Comparison of ENCODE assay signal across 22 cellular contexts in genomic region chr5:142690641-142691040, GRCh38. TPM values are rescaled to one million over a fixed set of nuclear protein-coding genes. Genes with fewer than 3 reads are reported as not detected.
"Had no signal": no experiment of that assay in that cellular context is flagged by ENCODE, and none has a peak within 500 bp of the region (broad histone marks: within the 10 kb centered on the region; RNA-seq: fewer than 3 reads in every experiment).

No MANE protein-coding gene starts in this region.

- H3K4me3 ChIP-seq: cardiac muscle cell, lower lobe of right lung, smooth muscle cell, stomach, vagina had no signal

- H3K9me3 ChIP-seq: lower lobe of right lung, stomach, vagina had no signal

- H3K27me3 ChIP-seq: cardiac muscle cell, stomach, vagina had no signal

- ATAC-seq: activated CD4-positive, alpha-beta T cell treated with anti-CD3 and anti-CD28 coated beads for 36 hours; lower lobe of right lung; natural killer cell; sciatic nerve; stimulated activated effector memory CD8-positive, alpha-beta T cell treated with anti-CD3 and anti-CD28 coated beads, Interleukin-12 subunit alpha, Interleukin-12 subunit beta, amount 100 ng/mL, for 72 hours; WTC11 had no signal

- H3K4me1 ChIP-seq: lower lobe of right lung had no signal

- DNase-seq: activated CD4-positive, alpha-beta T cell treated with anti-CD3 and anti-CD28 coated beads for 36 hours; activated CD4-positive, alpha-beta T cell treated with anti-CD3 and anti-CD28 coated beads, Interleukin-2, amount 50 U/mL, for 48 hours; activated gamma-delta T cell treated with Interleukin-2 at 50 U/mL for 16 hours; activated T-cell treated with anti-CD3 and anti-CD28 coated beads for 4 hours; dermis blood vessel endothelial cell; effector memory CD4-positive, alpha-beta T cell; foreskin melanocyte; hypothalamus; islet precursor cell; lower lobe of right lung; natural killer cell; stimulated activated CD4-positive, alpha-beta T cell treated with anti-CD3 and anti-CD28 coated beads, Interleukin-4, amount 100 ng/mL, for 1 hour; stomach; trophoblast cell had no signal

- H3K27ac ChIP-seq: cardiac muscle cell, epithelial cell of prostate, lower lobe of right lung, parathyroid adenoma, stomach, vagina had no signal

- H3K36me3 ChIP-seq: cardiac muscle cell, lower lobe of right lung, stomach, vagina had no signal

RNA-seq across cellular contexts. Expression of gene FGF1, which starts 4.8 kb away (rescaled TPM):
- total RNA-seq: activated CD4-positive, alpha-beta T cell treated with anti-CD3 and anti-CD28 coated beads for 36 hours; cardiac muscle cell; natural killer cell had no signal
